In genomic region chr9:36849943-36850342, GRCh38 we compare ENCODE assay signal across 34 cellular contexts.
"Had no signal": no experiment of that assay in that cellular context is flagged by ENCODE, and none has a peak within 500 bp of the region (broad histone marks: within the 10 kb centered on the region; RNA-seq: fewer than 3 reads in every experiment).

No MANE protein-coding gene starts in this region.

- H3K27ac Mint-ChIP-seq: activated CD4-positive, alpha-beta T cell treated with anti-CD3 and anti-CD28 coated beads for 36 hours; activated CD4-positive, alpha-beta T cell treated with anti-CD3 and anti-CD28 coated beads, Interleukin-2, amount 10 ng/mL, durations not matched to agents 7 days and 5 days; activated CD8-positive, alpha-beta T cell treated with anti-CD3 and anti-CD28 coated beads, Interleukin-2, amount 10 ng/mL, durations not matched to agents 7 days and 5 days; activated naive CD4-positive, alpha-beta T cell treated with anti-CD3 and anti-CD28 coated beads for 36 hours; activated T-cell treated with anti-CD3 and anti-CD28 coated beads, Interleukin-2, amount 50 U/mL, for 24 hours; activated T-helper 2 cell treated with anti-CD3 and anti-CD28 coated beads, Interferon-gamma antibody, Interleukin-2, Interleukin-4, amounts not matched to agents 10 μg/mL and 5 μg/mL and 100 μg/mL, durations not matched to agents 14 hours and 24 hours and 36 hours; brain; T-cell had no signal

- ATAC-seq: activated CD4-positive, alpha-beta T cell treated with anti-CD3 and anti-CD28 coated beads for 36 hours; activated CD8-positive, alpha-beta T cell treated with anti-CD3 and anti-CD28 coated beads, Interleukin-2, amount 10 ng/mL, durations not matched to agents 7 days and 5 days; activated naive CD4-positive, alpha-beta T cell treated with anti-CD3 and anti-CD28 coated beads, Interleukin-2, amount 50 U/mL, for 72 hours; PC-3; SK-N-SH treated with all-trans-retinoic acid at 6 μM for 48 hours; T-cell had no signal

- H3K27ac ChIP-seq: Peyer's patch had no signal

- H3K27me3 Mint-ChIP-seq: activated CD4-positive, alpha-beta T cell treated with anti-CD3 and anti-CD28 coated beads, Interleukin-2, amount 10 ng/mL, durations not matched to agents 7 days and 5 days; activated T-cell treated with anti-CD3 and anti-CD28 coated beads, Interleukin-2, amount 50 U/mL, for 24 hours had no signal

- H3K4me3 Mint-ChIP-seq: activated CD4-positive, alpha-beta T cell treated with anti-CD3 and anti-CD28 coated beads for 36 hours; activated CD4-positive, alpha-beta T cell treated with anti-CD3 and anti-CD28 coated beads, Interleukin-2, amount 10 ng/mL, durations not matched to agents 7 days and 5 days; activated CD8-positive, alpha-beta T cell treated with anti-CD3 and anti-CD28 coated beads, Interleukin-2, amount 10 ng/mL, durations not matched to agents 7 days and 5 days; activated naive CD4-positive, alpha-beta T cell treated with anti-CD3 and anti-CD28 coated beads for 36 hours; activated T-cell treated with anti-CD3 and anti-CD28 coated beads, Interleukin-2, amount 50 U/mL, for 24 hours; brain; T-cell had no signal

- H3K4me1 Mint-ChIP-seq: activated CD4-positive, alpha-beta T cell treated with anti-CD3 and anti-CD28 coated beads for 36 hours; activated CD4-positive, alpha-beta T cell treated with anti-CD3 and anti-CD28 coated beads, Interleukin-2, amount 10 ng/mL, durations not matched to agents 7 days and 5 days; T-cell had no signal

- H3K36me3 Mint-ChIP-seq: activated naive CD4-positive, alpha-beta T cell treated with anti-CD3 and anti-CD28 coated beads, Interleukin-2, amount 50 U/mL, for 72 hours; brain; T-cell had no signal

- DNase-seq: activated CD4-positive, alpha-beta T cell treated with anti-CD3 and anti-CD28 coated beads for 36 hours; activated CD4-positive, alpha-beta T cell treated with anti-CD3 and anti-CD28 coated beads, Interleukin-2, amount 10 ng/mL, durations not matched to agents 7 days and 5 days; activated CD4-positive, alpha-beta T cell treated with anti-CD3 and anti-CD28 coated beads, Interleukin-2, amount 50 U/mL, for 48 hours; activated CD8-positive, alpha-beta T cell treated with anti-CD3 and anti-CD28 coated beads, Interleukin-2, amount 10 ng/mL, durations not matched to agents 7 days and 5 days; activated gamma-delta T cell treated with Interleukin-2 at 50 U/mL for 16 hours; activated naive CD4-positive, alpha-beta T cell treated with anti-CD3 and anti-CD28 coated beads for 36 hours; activated T-cell treated with anti-CD3 and anti-CD28 coated beads, Interleukin-2, amount 50 U/mL, for 24 hours; anterior cingulate cortex; caudate nucleus; Kasumi-1; KG1; MG63; NCI-H1092 treated with DMSO at 0.1 percent for 48 hours; NCI-H1417; NCI-H146; NCI-H187; NCI-H2029 treated with DMSO at 0.1 percent for 48 hours; NCI-H2107; NCI-H2171; NCI-H510A; NCI-H526; NCI-H748 treated with DMSO at 0.1 percent for 48 hours; NK-92 treated with Interleukin-12 subunit alpha and Interleukin-12 subunit beta, amount 100 ng/mL, for 24 hours; PC-3; Peyer's patch; RPMI8226; SIG-M5; T-cell; T-helper 2 cell; T-helper 9 cell had no signal

- H3K9me3 Mint-ChIP-seq: activated CD4-positive, alpha-beta T cell treated with anti-CD3 and anti-CD28 coated beads, Interleukin-2, amount 10 ng/mL, durations not matched to agents 7 days and 5 days; activated naive CD4-positive, alpha-beta T cell treated with anti-CD3 and anti-CD28 coated beads for 36 hours; activated naive CD4-positive, alpha-beta T cell treated with anti-CD3 and anti-CD28 coated beads, Interleukin-2, amount 50 U/mL, for 72 hours; activated T-cell treated with anti-CD3 and anti-CD28 coated beads, Interleukin-2, amount 50 U/mL, for 24 hours; activated T-helper 2 cell treated with anti-CD3 and anti-CD28 coated beads, Interferon-gamma antibody, Interleukin-2, Interleukin-4, amounts not matched to agents 10 μg/mL and 5 μg/mL and 100 μg/mL, durations not matched to agents 14 hours and 24 hours and 36 hours; T-cell had no signal
